In the genomic region with DNA sequence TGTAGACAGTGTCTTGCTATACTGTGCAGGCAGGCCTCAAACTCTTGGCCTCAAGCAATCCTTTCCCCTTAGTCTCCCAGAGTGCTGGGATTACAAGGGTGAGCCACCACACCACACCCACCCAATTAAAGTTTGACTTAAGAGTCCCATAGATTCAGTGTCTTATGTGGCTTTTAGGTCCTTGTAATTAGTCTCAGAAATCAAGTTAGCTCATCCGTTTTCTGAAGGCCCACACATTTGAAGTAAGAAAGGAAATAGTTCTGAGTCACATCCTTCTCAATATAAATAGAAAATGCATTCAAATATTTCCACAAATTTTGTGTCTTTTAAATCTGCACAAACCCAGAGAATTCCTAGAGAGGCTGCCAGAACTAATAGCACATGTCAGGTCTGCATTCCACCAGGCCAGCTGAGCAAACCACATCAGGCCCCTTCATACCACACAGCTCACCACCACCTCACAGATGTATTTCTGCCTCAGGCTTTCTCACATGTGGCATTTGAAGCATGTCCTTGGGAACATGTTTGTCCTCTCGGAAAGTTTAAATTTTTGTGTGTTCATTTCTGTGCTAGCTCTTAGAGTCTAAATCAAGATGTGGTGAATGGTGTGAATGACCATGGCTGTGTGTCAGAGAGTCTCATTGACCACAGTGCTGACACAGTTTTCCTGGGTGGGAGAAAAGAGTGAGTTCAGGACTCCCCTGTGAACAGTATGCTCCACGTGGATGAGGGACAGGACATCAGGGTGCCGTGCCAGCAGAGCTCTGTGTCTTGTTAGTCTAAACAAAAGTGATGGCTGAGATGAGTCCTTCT, we compare ENCODE assay signal across 15 cellular contexts.
DNase-seq lines count a peak whose midpoint lies in the region; ATAC-seq, FAIRE-seq and TF ChIP-seq lines count a peak whose summit lies in the region.
"Had no signal": no experiment of that assay in that cellular context is flagged by ENCODE, and none has a peak within 500 bp of the region (broad histone marks: within the 10 kb centered on the region; RNA-seq: fewer than 3 reads in every experiment).

No MANE protein-coding gene starts in this region.

- TF ChIP-seq POLR2A in endothelial cell of umbilical vein (IDR thresholded peaks at IDR 0.05; ENCODE audit: low read depth, low read length): no peak

- peak overlapping the region; percentile 47 for H3K4me2 ChIP-seq in endothelial cell of umbilical vein (ENCODE audit: insufficient read depth, low read length)

- peak overlapping the region; percentile 57 for H3K9ac ChIP-seq in endothelial cell of umbilical vein (replicated peaks; ENCODE audit: extremely low read depth, insufficient read depth, low read length)

- FAIRE-seq in endothelial cell of umbilical vein (lab: Jason Lieb, UNC) (peak; percentile 77), GM19239 (lab: Jason Lieb, UNC) (no peak)
- FAIRE-seq: K562 had no signal

- peaks cover 35% of the 10 kb centered on the region for H3K4me1 ChIP-seq in endothelial cell of umbilical vein (ENCODE audit: control insufficient read depth, extremely low read depth, insufficient read depth, low read length)
- H3K4me1 ChIP-seq: right lobe of liver, uterus had no signal

- no peak for ATAC-seq in GM21786 (IDR thresholded peaks at IDR 0.05; ENCODE audit: unreplicated experiment)
- ATAC-seq: K562, right lobe of liver had no signal

- CTCF ChIA-PET in activated naive CD4-positive, alpha-beta T cell treated with anti-CD3 and anti-CD28 coated beads for 36 hours (lab: Charles Lee): interaction anchor here (1.3 kb wide), 1 partner anchor 20 kb away, joined by 3 read pairs; no protein-coding TSS in a partner anchor
- CTCF ChIA-PET in endothelial cell of umbilical vein (lab: Charles Lee): interaction anchor here (0.7 to 1.2 kb wide), 3 partner anchors 17 to 69 kb away, joined by 3 to 5 read pairs (median 3); no protein-coding TSS in a partner anchor

- no peaks in the 10 kb centered on the region for H3K27me3 ChIP-seq in endothelial cell of umbilical vein (ENCODE audit: control insufficient read depth in 2 of 2, insufficient read depth in 2 of 2, low read length in 2 of 2)
- H3K27me3 ChIP-seq: right lobe of liver, uterus had no signal

- H4K20me1 ChIP-seq in endothelial cell of umbilical vein (replicated peaks; ENCODE audit: control insufficient read depth, extremely low read depth, insufficient read depth, low read length): no peaks in the 10 kb centered on the region

- peak overlapping the region; percentile 31 for H3K27ac ChIP-seq in KOPT-K1 (ENCODE audit: low read depth, low read length, poor library complexity, severe bottlenecking)
- H3K27ac ChIP-seq in endothelial cell of umbilical vein (ENCODE audit: insufficient read depth, low read depth, low read length): peak overlapping the region; percentile 81
- H3K27ac ChIP-seq: right lobe of liver, uterus had no signal

- H3K4me3 Mint-ChIP-seq in activated naive CD4-positive, alpha-beta T cell treated with anti-CD3 and anti-CD28 coated beads for 36 hours: no peak overlapping the region
- H3K4me3 Mint-ChIP-seq in stimulated activated naive CD8-positive, alpha-beta T cell treated with anti-CD3 and anti-CD28 coated beads, Interleukin-15, Interleukin-2, amounts not matched to agents 100 ng/mL and 50 ng/mL, for 24 hours: no peak overlapping the region

- TF ChIP-seq CTCF in endothelial cell of umbilical vein (IDR thresholded peaks at IDR 0.05; ENCODE audit: extremely low read depth in 1 of 2, insufficient read depth in 1 of 2, low read depth in 1 of 2, low read length in 2 of 2): no peak

- DNase-seq in activated naive CD4-positive, alpha-beta T cell treated with anti-CD3 and anti-CD28 coated beads for 36 hours: peak; percentile 6
- DNase-seq in activated naive CD4-positive, alpha-beta T cell treated with anti-CD3 and anti-CD28 coated beads, Interleukin-2, amount 50 U/mL, for 16 hours: no peak
- DNase-seq in endothelial cell of umbilical vein (ENCODE audit: low read depth, low spot score) (peak; percentile 71), GM19239 (ENCODE audit: insufficient read length, low spot score) (no peak), mucosa of gallbladder (ENCODE audit: low spot score) (no peak)
- DNase-seq: activated T-cell treated with anti-CD3 and anti-CD28 coated beads for 4 hours; central memory CD4-positive, alpha-beta T cell; NCI-H2107; right lobe of liver; T-helper 9 cell; uterus had no signal

- H3K9me1 ChIP-seq in endothelial cell of umbilical vein (replicated peaks; ENCODE audit: control insufficient read depth, extremely low read depth, insufficient read depth, low read length): no peaks in the 10 kb centered on the region

- no TSS peak for BruUV-seq in endothelial cell of umbilical vein (replicated peaks; lab: Mats Ljungman, UMichigan)

- POLR2A ChIA-PET in endothelial cell of umbilical vein (lab: Charles Lee): interaction anchor here (0.6 kb wide), 1 partner anchor 69 kb away, joined by 4 read pairs; no protein-coding TSS in a partner anchor

- H2AFZ ChIP-seq in endothelial cell of umbilical vein (ENCODE audit: low read depth, low read length): no peak overlapping the region

- dilution Hi-C loops in endothelial cell of umbilical vein (cut with MboI; ENCODE audit: extremely low pct_ligation_motif_present, low sequenced_read_pairs): no loop called here

- peaks cover 4% of the 10 kb centered on the region for H3K9me3 Mint-ChIP-seq in activated naive CD4-positive, alpha-beta T cell treated with anti-CD3 and anti-CD28 coated beads for 36 hours
- H3K9me3 Mint-ChIP-seq in stimulated activated naive CD8-positive, alpha-beta T cell treated with anti-CD3 and anti-CD28 coated beads, Interleukin-15, Interleukin-2, amounts not matched to agents 100 ng/mL and 50 ng/mL, for 24 hours: no peaks in the 10 kb centered on the region

- H3K79me2 ChIP-seq in endothelial cell of umbilical vein (ENCODE audit: control insufficient read depth, insufficient read depth, low read length): no peaks in the 10 kb centered on the region

- H3K36me3 ChIP-seq in KOPT-K1 (ENCODE audit: insufficient read depth, low read length) (no peaks in the 10 kb centered on the region), endothelial cell of umbilical vein (ENCODE audit: control insufficient read depth in 2 of 2, extremely low read depth in 1 of 2, insufficient read depth in 2 of 2, low read length in 2 of 2) (no peaks in the 10 kb centered on the region)
- H3K36me3 ChIP-seq: right lobe of liver, uterus had no signal

- H3K36me3 Mint-ChIP-seq in activated naive CD4-positive, alpha-beta T cell treated with anti-CD3 and anti-CD28 coated beads for 36 hours (ENCODE audit: low read depth): no peaks in the 10 kb centered on the region
- no peaks in the 10 kb centered on the region for H3K36me3 Mint-ChIP-seq in stimulated activated naive CD8-positive, alpha-beta T cell treated with anti-CD3 and anti-CD28 coated beads, Interleukin-15, Interleukin-2, amounts not matched to agents 100 ng/mL and 50 ng/mL, for 24 hours (ENCODE audit: low read depth)

- H3K4me3 ChIP-seq in endothelial cell of umbilical vein (replicated peaks in 1 of 3; ENCODE audit: insufficient read depth in 1 of 3, low read depth in 1 of 3, low read length in 3 of 3): no peak overlapping the region
- H3K4me3 ChIP-seq: K562, right lobe of liver, uterus had no signal

- H3K9me3 ChIP-seq in KOPT-K1 (ENCODE audit: insufficient read depth, low read length, poor library complexity, severe bottlenecking): no peaks in the 10 kb centered on the region
- H3K9me3 ChIP-seq in endothelial cell of umbilical vein (replicated peaks; ENCODE audit: control insufficient read depth, insufficient read depth, low read length): no peaks in the 10 kb centered on the region
- H3K9me3 ChIP-seq: right lobe of liver, uterus had no signal

- H3K27me3 Mint-ChIP-seq in activated naive CD4-positive, alpha-beta T cell treated with anti-CD3 and anti-CD28 coated beads for 36 hours (ENCODE audit: low read depth): no peaks in the 10 kb centered on the region
- no peaks in the 10 kb centered on the region for H3K27me3 Mint-ChIP-seq in stimulated activated naive CD8-positive, alpha-beta T cell treated with anti-CD3 and anti-CD28 coated beads, Interleukin-15, Interleukin-2, amounts not matched to agents 100 ng/mL and 50 ng/mL, for 24 hours

- intact Hi-C loops in activated naive CD4-positive, alpha-beta T cell treated with anti-CD3 and anti-CD28 coated beads for 36 hours (cut with micrococcal nuclease): loop anchor here (5.0 to 10.0 kb wide), 3 partner anchors 75 to 355 kb away; no protein-coding TSS in a partner anchor
- intact Hi-C loops in endothelial cell of umbilical vein (cut with micrococcal nuclease): loop anchor here (1.0 to 5.0 kb wide), 2 partner anchors 91 to 110 kb away; no protein-coding TSS in a partner anchor

- H3K27ac Mint-ChIP-seq in activated naive CD4-positive, alpha-beta T cell treated with anti-CD3 and anti-CD28 coated beads for 36 hours: peak overlapping the region; percentile 13
- H3K27ac Mint-ChIP-seq in stimulated activated naive CD8-positive, alpha-beta T cell treated with anti-CD3 and anti-CD28 coated beads, Interleukin-15, Interleukin-2, amounts not matched to agents 100 ng/mL and 50 ng/mL, for 24 hours: peak overlapping the region; percentile 89

- H3K4me1 Mint-ChIP-seq in activated naive CD4-positive, alpha-beta T cell treated with anti-CD3 and anti-CD28 coated beads for 36 hours (ENCODE audit: low read depth): peaks cover 31% of the 10 kb centered on the region
- H3K4me1 Mint-ChIP-seq in stimulated activated naive CD8-positive, alpha-beta T cell treated with anti-CD3 and anti-CD28 coated beads, Interleukin-15, Interleukin-2, amounts not matched to agents 100 ng/mL and 50 ng/mL, for 24 hours (ENCODE audit: low read depth): peaks cover 67% of the 10 kb centered on the region

TF ChIP-seq in endothelial cell of umbilical vein, 7 proteins besides CTCF, POLR2A, EP300 and RAD21:
- TF ChIP-seq JUN (IDR thresholded peaks at IDR 0.05; ENCODE audit: borderline replicate concordance, insufficient read depth, insufficient read length, low read depth): peak; percentile 40
- no peak for TF ChIP-seq EZH2 (IDR thresholded peaks at IDR 0.05; ENCODE audit: borderline replicate concordance, low read depth, low read length, severe bottlenecking)

Comparison
In these comparisons a context has a peak if more than half of its experiments do, and no peak if none do; other contexts are left out.
1. DNase-seq: peak in activated naive CD4-positive, alpha-beta T cell treated with anti-CD3 and anti-CD28 coated beads for 36 hours (single experiment) and endothelial cell of umbilical vein (single experiment); none in activated naive CD4-positive, alpha-beta T cell treated with anti-CD3 and anti-CD28 coated beads, Interleukin-2, amount 50 U/mL, for 16 hours (single experiment), GM19239 (single experiment) and mucosa of gallbladder (single experiment).